In the genomic region with DNA sequence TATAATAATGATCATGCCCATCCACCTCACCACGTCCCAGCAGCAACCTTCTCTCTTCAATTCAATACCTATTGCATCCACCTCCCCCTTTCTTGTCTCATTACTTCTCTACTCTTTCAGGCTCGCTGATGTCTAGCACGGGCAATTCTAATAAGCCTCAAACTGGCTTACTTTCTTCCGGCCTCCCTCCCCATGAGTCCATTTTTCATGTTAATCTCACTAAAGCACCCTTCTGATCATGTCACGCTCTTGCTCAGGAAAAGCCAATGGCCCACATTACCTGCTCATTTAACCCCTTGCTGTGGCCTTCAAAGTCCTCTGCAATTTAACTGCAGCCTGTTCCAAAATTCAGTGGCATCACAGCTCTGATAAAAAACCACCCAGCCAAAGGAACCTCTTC, we compare ENCODE assay signal across 20 cellular contexts.
"Had no signal": no experiment of that assay in that cellular context is flagged by ENCODE, and none has a peak within 500 bp of the region (broad histone marks: within the 10 kb centered on the region; RNA-seq: fewer than 3 reads in every experiment).

No MANE protein-coding gene starts in this region.

- DNase-seq: cerebellar nuclear complex; esophagus squamous epithelium; glutamatergic neuron; left ventricle myocardium inferior; lower lobe of right lung; midbrain; ovary; sigmoid colon; stimulated activated CD4-positive, alpha-beta T cell treated with anti-CD3 and anti-CD28 coated beads, Interleukin-12 subunit alpha, Interleukin-12 subunit beta, amount 100 ng/mL, for 4 hours; stimulated activated naive CD4-positive, alpha-beta T cell; stomach; substantia nigra; transverse colon had no signal

- H3K27ac ChIP-seq: esophagus squamous epithelium, gastroesophageal sphincter, left ventricle myocardium inferior, lower lobe of right lung, ovary, right atrium auricular region, sigmoid colon, skin epidermis, stomach, thoracic aorta, transverse colon had no signal

- H3K27me3 ChIP-seq: esophagus squamous epithelium, gastroesophageal sphincter, ovary, right atrium auricular region, sigmoid colon, stomach, transverse colon had no signal

- H3K9me3 Mint-ChIP-seq: neural crest cell had no signal

- H3K9me3 ChIP-seq: esophagus squamous epithelium, gastroesophageal sphincter, left ventricle myocardium inferior, lower lobe of right lung, ovary, right atrium auricular region, sigmoid colon, stomach, thoracic aorta, transverse colon had no signal

- H3K27me3 Mint-ChIP-seq: dendritic cell treated with granulocyte-macrophage colony-stimulating factor and Interleukin-4, amounts not matched to agents 40 ng/mL and 50 ng/mL, for 4 days; memory B cell had no signal

- H3K36me3 ChIP-seq: esophagus squamous epithelium, gastroesophageal sphincter, left ventricle myocardium inferior, lower lobe of right lung, ovary, right atrium auricular region, sigmoid colon, stomach, thoracic aorta, transverse colon had no signal

- ATAC-seq: gastroesophageal sphincter, lower lobe of right lung had no signal

- H3K4me3 ChIP-seq: esophagus squamous epithelium, gastroesophageal sphincter, left ventricle myocardium inferior, lower lobe of right lung, ovary, right atrium auricular region, sigmoid colon, skin epidermis, stomach, thoracic aorta, transverse colon had no signal

- H3K4me3 Mint-ChIP-seq: dendritic cell treated with granulocyte-macrophage colony-stimulating factor and Interleukin-4, amounts not matched to agents 40 ng/mL and 50 ng/mL, for 4 days; memory B cell; neural crest cell had no signal

- H3K4me1 Mint-ChIP-seq: neural crest cell had no signal

- H3K27ac Mint-ChIP-seq: dendritic cell treated with granulocyte-macrophage colony-stimulating factor and Interleukin-4, amounts not matched to agents 40 ng/mL and 50 ng/mL, for 4 days; memory B cell had no signal
